Comparison of ENCODE assay signal across 7 cellular contexts in the genomic region with DNA sequence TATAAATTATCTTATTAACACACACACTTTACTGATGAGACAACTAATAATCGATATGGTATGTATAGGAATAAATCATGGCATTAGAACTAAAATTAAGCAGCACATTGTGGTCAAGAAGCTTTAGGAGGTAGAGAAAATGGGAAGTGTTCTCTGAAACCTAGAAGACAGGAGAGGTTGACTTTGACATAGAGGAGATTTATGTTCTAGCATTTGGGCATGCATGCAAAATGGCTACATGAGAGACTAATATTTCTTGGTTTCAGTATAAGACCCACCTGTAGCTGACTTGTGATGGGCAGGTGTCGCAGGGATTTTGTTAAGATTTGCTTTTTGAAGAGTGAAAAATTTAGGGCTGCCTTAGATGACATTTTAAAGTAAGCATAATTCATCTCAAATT.
"Had no signal": no experiment of that assay in that cellular context is flagged by ENCODE, and none has a peak within 500 bp of the region (broad histone marks: within the 10 kb centered on the region; RNA-seq: fewer than 3 reads in every experiment).

No MANE protein-coding gene starts in this region.

- FAIRE-seq: HTR-8/SVneo, K562 had no signal

- DNase-seq: IMR-90, KBM-7, KG1 had no signal

- ATAC-seq: K562 had no signal

- H3K9ac ChIP-seq: KMS-11 had no signal

- H3K27ac ChIP-seq: HL-60, KMS-11 had no signal

- H3K4me3 ChIP-seq: K562 had no signal

- H3K4me2 ChIP-seq: KMS-11 had no signal
